18 cellular contexts compared by ENCODE assay signal in genomic region chr6:122825180-122825579, GRCh38. TPM values are rescaled to one million over a fixed set of nuclear protein-coding genes. Genes with fewer than 3 reads are reported as not detected.
"Had no signal": no experiment of that assay in that cellular context is flagged by ENCODE, and none has a peak within 500 bp of the region (broad histone marks: within the 10 kb centered on the region; RNA-seq: fewer than 3 reads in every experiment).

No MANE protein-coding gene starts in this region.

- FAIRE-seq: TTC549 had no signal

- H3K4me3 ChIP-seq: heart left ventricle, prostate gland, spleen, upper lobe of left lung had no signal

- ATAC-seq: activated CD8-positive, alpha-beta T cell treated with anti-CD3 and anti-CD28 coated beads for 36 hours; activated naive CD4-positive, alpha-beta T cell treated with anti-CD3 and anti-CD28 coated beads, Interleukin-2, amount 50 U/mL, for 72 hours; effector memory CD8-positive, alpha-beta T cell; heart left ventricle; sciatic nerve; WTC11 had no signal

- H3K4me1 ChIP-seq: heart left ventricle, prostate gland, spleen, upper lobe of left lung had no signal

- DNase-seq: activated CD4-positive, alpha-beta T cell treated with anti-CD3 and anti-CD28 coated beads for 48 hours; activated CD8-positive, alpha-beta T cell treated with anti-CD3 and anti-CD28 coated beads for 36 hours; activated effector memory CD4-positive, alpha-beta T cell treated with anti-CD3 and anti-CD28 coated beads, Interleukin-2, amount 50 U/mL, for 16 hours; activated T-cell treated with anti-CD3 and anti-CD28 coated beads, Interleukin-2, amount 50 U/mL, for 48 hours; cerebellar nuclear complex; dermis blood vessel endothelial cell; effector memory CD8-positive, alpha-beta T cell; heart left ventricle; immature natural killer cell; nephron progenitor cell; spleen; upper lobe of left lung had no signal

- H3K36me3 ChIP-seq: heart left ventricle, prostate gland, spleen, upper lobe of left lung had no signal

- H3K9me3 ChIP-seq: heart left ventricle, prostate gland, spleen, upper lobe of left lung had no signal

- H3K27ac ChIP-seq: epithelial cell of prostate, heart left ventricle, prostate gland, spleen, upper lobe of left lung had no signal

- H3K27me3 ChIP-seq: upper lobe of left lung had no signal

RNA-seq across cellular contexts. Expression of gene FABP7, which starts 45.7 kb away (rescaled TPM):
- polyA plus RNA-seq: immature natural killer cell had no signal
